38 cellular contexts compared by ENCODE assay signal in the genomic region with DNA sequence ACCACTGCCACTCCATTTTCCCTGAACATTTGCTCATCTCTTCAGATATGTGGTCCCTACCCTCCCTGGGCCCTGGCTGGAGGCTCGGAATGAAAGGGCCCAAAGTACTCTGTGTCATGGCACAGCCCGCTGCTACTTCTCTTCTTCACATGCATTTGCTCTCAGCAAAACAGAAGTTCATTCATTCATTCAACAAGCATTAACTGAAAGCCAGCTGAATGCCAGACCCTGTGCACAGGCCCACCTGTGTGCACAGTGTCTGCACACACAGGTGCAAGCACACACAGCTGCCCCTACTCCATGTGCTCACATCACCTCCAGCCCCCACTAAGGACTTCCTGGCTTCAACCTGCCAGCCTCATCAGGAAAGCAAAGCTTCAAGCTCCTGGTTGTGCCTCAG. TPM values are rescaled to one million over a fixed set of nuclear protein-coding genes. Genes with fewer than 3 reads are reported as not detected.
"Had no signal": no experiment of that assay in that cellular context is flagged by ENCODE, and none has a peak within 500 bp of the region (broad histone marks: within the 10 kb centered on the region; RNA-seq: fewer than 3 reads in every experiment).

No MANE protein-coding gene starts in this region.

- H3K36me3 ChIP-seq: adrenal gland, ascending aorta, cardiac muscle cell, heart left ventricle, lower lobe of right lung, sigmoid colon, uterus had no signal

- H3K4me3 ChIP-seq: adrenal gland, cardiac muscle cell, dorsolateral prefrontal cortex, lower lobe of right lung, sigmoid colon, smooth muscle cell, uterus had no signal

- H3K36me3 Mint-ChIP-seq: activated CD4-positive, alpha-beta memory T cell treated with anti-CD3 and anti-CD28 coated beads for 36 hours; activated naive CD8-positive, alpha-beta T cell treated with anti-CD3 and anti-CD28 coated beads for 36 hours; brain; naive thymus-derived CD8-positive, alpha-beta T cell; stimulated activated memory B cell treated with anti-CD40 and anti-IgM and Interleukin-4, amounts not matched to agents 10 μg/mL and 1 μg/mL and 100 μg/mL, for 72 hours; type B pancreatic cell had no signal

- DNase-seq: activated CD4-positive, alpha-beta memory T cell treated with anti-CD3 and anti-CD28 coated beads for 36 hours; activated CD4-positive, alpha-beta T cell treated with anti-CD3 and anti-CD28 coated beads, Interleukin-2, amount 10 ng/mL, durations not matched to agents 24 days and 14 days; activated CD8-positive, alpha-beta memory T cell treated with anti-CD3 and anti-CD28 coated beads, Interleukin-2, amount 50 U/mL, for 4 hours; activated effector memory CD4-positive, alpha-beta T cell treated with anti-CD3 and anti-CD28 coated beads, Interleukin-2, amount 50 U/mL, for 16 hours; activated naive CD4-positive, alpha-beta T cell treated with anti-CD3 and anti-CD28 coated beads for 36 hours; activated naive CD8-positive, alpha-beta T cell treated with anti-CD3 and anti-CD28 coated beads for 36 hours; activated T-cell treated with anti-CD3 and anti-CD28 coated beads, Interleukin-2, amount 50 U/mL, for 1 hour; adrenal gland; foreskin fibroblast; lower lobe of right lung; mesenchymal stem cell; naive thymus-derived CD8-positive, alpha-beta T cell; sigmoid colon; stimulated activated CD4-positive, alpha-beta T cell treated with anti-CD3 and anti-CD28 coated beads, Interleukin-1b, Interleukin-23, amount 100 ng/mL, for 48 hours; stimulated activated CD4-positive, alpha-beta T cell treated with anti-CD3 and anti-CD28 coated beads, Interleukin-4, amount 100 ng/mL, for 4 hours; stimulated activated CD8-positive, alpha-beta memory T cell treated with anti-CD3 and anti-CD28 coated beads, Interleukin-4, amount 100 ng/mL, for 48 hours; stimulated activated naive CD8-positive, alpha-beta T cell treated with anti-CD3 and anti-CD28 coated beads, Interleukin-15, amount 100 ng/mL, for 72 hours; substantia nigra; T-helper 9 cell; uterus had no signal

- H3K27ac ChIP-seq: adrenal gland, ascending aorta, cardiac muscle cell, lower lobe of right lung, sigmoid colon, uterus, VCaP had no signal

- H3K4me3 Mint-ChIP-seq: activated CD4-positive, alpha-beta memory T cell treated with anti-CD3 and anti-CD28 coated beads for 36 hours; activated CD4-positive, alpha-beta T cell treated with anti-CD3 and anti-CD28 coated beads, Interleukin-2, amount 10 ng/mL, durations not matched to agents 24 days and 14 days; activated naive CD4-positive, alpha-beta T cell treated with anti-CD3 and anti-CD28 coated beads for 36 hours; activated naive CD8-positive, alpha-beta T cell treated with anti-CD3 and anti-CD28 coated beads for 36 hours; activated T-helper 1 cell treated with anti-CD3 and anti-CD28 coated beads, Interleukin-12 subunit alpha, Interleukin-12 subunit beta, Interleukin-2, Interleukin-4 antibody, amounts not matched to agents 30 ng/mL and 10 ng/mL and 1 ng/mL, durations not matched to agents 14 hours and 24 hours and 36 hours; naive thymus-derived CD8-positive, alpha-beta T cell; neural crest cell; stimulated activated memory B cell treated with anti-CD40 and anti-IgM and Interleukin-4, amounts not matched to agents 10 μg/mL and 1 μg/mL and 100 μg/mL, for 72 hours; stimulated activated naive CD8-positive, alpha-beta T cell treated with anti-CD3 and anti-CD28 coated beads, Interleukin-15, amount 100 ng/mL, for 72 hours; type B pancreatic cell had no signal

- H3K27ac Mint-ChIP-seq: activated CD4-positive, alpha-beta memory T cell treated with anti-CD3 and anti-CD28 coated beads for 36 hours; activated CD4-positive, alpha-beta T cell treated with anti-CD3 and anti-CD28 coated beads, Interleukin-2, amount 10 ng/mL, durations not matched to agents 24 days and 14 days; activated naive CD4-positive, alpha-beta T cell treated with anti-CD3 and anti-CD28 coated beads for 36 hours; activated naive CD8-positive, alpha-beta T cell treated with anti-CD3 and anti-CD28 coated beads for 36 hours; activated T-helper 1 cell treated with anti-CD3 and anti-CD28 coated beads, Interleukin-12 subunit alpha, Interleukin-12 subunit beta, Interleukin-2, Interleukin-4 antibody, amounts not matched to agents 30 ng/mL and 10 ng/mL and 1 ng/mL, durations not matched to agents 14 hours and 24 hours and 36 hours; progenitor cell of endocrine pancreas; stimulated activated memory B cell treated with anti-CD40 and anti-IgM and Interleukin-4, amounts not matched to agents 10 μg/mL and 1 μg/mL and 100 μg/mL, for 72 hours; stimulated activated naive CD8-positive, alpha-beta T cell treated with anti-CD3 and anti-CD28 coated beads, Interleukin-15, amount 100 ng/mL, for 72 hours; type B pancreatic cell had no signal

- H3K4me2 ChIP-seq: smooth muscle cell had no signal

- H3K9me3 Mint-ChIP-seq: activated CD4-positive, alpha-beta memory T cell treated with anti-CD3 and anti-CD28 coated beads for 36 hours; activated CD4-positive, alpha-beta T cell treated with anti-CD3 and anti-CD28 coated beads, Interleukin-2, amount 10 ng/mL, durations not matched to agents 24 days and 14 days; activated naive CD4-positive, alpha-beta T cell treated with anti-CD3 and anti-CD28 coated beads for 36 hours; activated naive CD8-positive, alpha-beta T cell treated with anti-CD3 and anti-CD28 coated beads for 36 hours; activated T-helper 1 cell treated with anti-CD3 and anti-CD28 coated beads, Interleukin-12 subunit alpha, Interleukin-12 subunit beta, Interleukin-2, Interleukin-4 antibody, amounts not matched to agents 30 ng/mL and 10 ng/mL and 1 ng/mL, durations not matched to agents 14 hours and 24 hours and 36 hours; naive thymus-derived CD8-positive, alpha-beta T cell; neural crest cell; stimulated activated memory B cell treated with anti-CD40 and anti-IgM and Interleukin-4, amounts not matched to agents 10 μg/mL and 1 μg/mL and 100 μg/mL, for 72 hours; stimulated activated naive CD8-positive, alpha-beta T cell treated with anti-CD3 and anti-CD28 coated beads, Interleukin-15, amount 100 ng/mL, for 72 hours; type B pancreatic cell had no signal

- H3K9me3 ChIP-seq: adrenal gland, ascending aorta, heart left ventricle, lower lobe of right lung, sigmoid colon, uterus had no signal

- ATAC-seq: lower lobe of right lung; naive thymus-derived CD8-positive, alpha-beta T cell; stimulated activated memory B cell treated with anti-CD40 and anti-IgM and Interleukin-4, amounts not matched to agents 10 μg/mL and 1 μg/mL and 100 μg/mL, for 72 hours; stimulated activated naive CD8-positive, alpha-beta T cell treated with anti-CD3 and anti-CD28 coated beads, Interleukin-15, amount 100 ng/mL, for 72 hours had no signal

RNA-seq across cellular contexts. Expression of a gene that starts 7.8 kb away (rescaled TPM):
- total RNA-seq: activated CD4-positive, alpha-beta memory T cell treated with anti-CD3 and anti-CD28 coated beads for 36 hours; activated CD4-positive, alpha-beta T cell treated with anti-CD3 and anti-CD28 coated beads, Interleukin-2, amount 10 ng/mL, durations not matched to agents 24 days and 14 days; activated CD8-positive, alpha-beta memory T cell treated with anti-CD3 and anti-CD28 coated beads for 36 hours; activated naive CD4-positive, alpha-beta T cell treated with anti-CD3 and anti-CD28 coated beads for 36 hours; activated naive CD8-positive, alpha-beta T cell treated with anti-CD3 and anti-CD28 coated beads for 36 hours; adrenal gland; ascending aorta; cardiac muscle cell; cerebellum; endothelial cell of umbilical vein; esophagus mucosa; kidney epithelial cell; lower lobe of right lung; progenitor cell of endocrine pancreas; renal cortical epithelial cell; sigmoid colon; smooth muscle cell; uterus had no signal

RNA-seq across cellular contexts. Expression of a gene that starts 13.3 kb away (rescaled TPM):
- total RNA-seq: ascending aorta, lower lobe of right lung had no signal

RNA-seq across cellular contexts. Expression of a gene that starts 14.4 kb away (rescaled TPM):
- total RNA-seq: activated naive CD4-positive, alpha-beta T cell treated with anti-CD3 and anti-CD28 coated beads for 36 hours; endothelial cell of umbilical vein; kidney epithelial cell had no signal
